Comparison of ENCODE assay signal across 1 cellular context in the genomic region with DNA sequence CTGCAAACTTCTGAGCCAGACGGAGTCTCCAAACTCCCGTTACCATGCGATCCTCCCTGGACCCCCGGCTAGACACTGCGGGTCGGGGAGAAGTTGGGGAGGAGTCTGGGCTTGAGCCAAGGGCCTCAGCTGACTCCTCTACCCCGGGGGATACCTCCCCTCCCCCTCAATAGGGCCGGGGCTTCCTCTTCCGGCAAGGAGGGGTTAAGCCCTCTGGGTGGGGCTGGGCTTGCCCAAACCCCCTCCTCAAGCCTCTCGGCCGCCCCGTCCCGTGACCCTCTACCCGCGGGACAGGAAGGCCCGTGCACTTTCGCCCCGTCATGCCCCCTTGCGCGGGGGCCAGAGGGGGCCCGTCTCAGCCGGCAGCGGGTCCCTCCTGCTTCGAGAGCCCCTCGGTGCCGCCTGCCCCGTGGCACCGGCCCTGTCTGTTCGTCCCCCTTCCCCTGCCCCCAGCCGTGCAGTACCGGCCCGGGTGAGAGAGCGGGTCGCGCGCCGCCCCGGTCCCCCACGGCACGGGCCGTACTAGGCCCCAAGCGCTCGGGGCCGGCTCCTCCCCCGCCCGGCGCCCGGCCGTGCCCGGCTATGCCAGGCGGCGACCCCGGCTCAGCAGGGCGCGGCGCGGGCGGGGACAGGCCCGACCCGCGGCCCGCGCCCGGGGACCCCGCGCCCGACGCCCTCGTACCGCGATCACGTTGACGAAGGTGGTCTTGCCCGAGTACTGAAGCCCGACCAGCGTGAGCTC.
TF ChIP-seq lines count a peak whose summit lies in the region.

No MANE protein-coding gene starts in this region.

TF ChIP-seq in K562, 482 proteins besides CTCF, POLR2A, EP300 and RAD21 (continued from another document and continues in another):
- no peak for TF ChIP-seq E4F1 (CRISPR knock-in tag; IDR thresholded peaks at IDR 0.05; ENCODE audit: borderline replicate concordance)
- no peak for TF ChIP-seq ZNF133 (CRISPR knock-in tag; IDR thresholded peaks at IDR 0.05)
- no peak for TF ChIP-seq BRCA1 (IDR thresholded peaks at IDR 0.05)
- TF ChIP-seq BRCA1 (CRISPR knock-in tag; IDR thresholded peaks at IDR 0.05), result no peak; the same call in 1 of the 2 replicates
- TF ChIP-seq HMGN3 (IDR thresholded peaks at IDR 0.05; ENCODE audit: borderline replicate concordance, extremely low read depth, insufficient read length, low read depth, low read length), result peak; percentile 55
- TF ChIP-seq ZNF23 (CRISPR knock-in tag; IDR thresholded peaks at IDR 0.05), result no peak
- TF ChIP-seq ZFX (CRISPR knock-in tag; IDR thresholded peaks at IDR 0.05), result peak; percentile 90
- TF ChIP-seq MLLT1 (IDR thresholded peaks at IDR 0.05), result no peak
- TF ChIP-seq, protein P1, sequence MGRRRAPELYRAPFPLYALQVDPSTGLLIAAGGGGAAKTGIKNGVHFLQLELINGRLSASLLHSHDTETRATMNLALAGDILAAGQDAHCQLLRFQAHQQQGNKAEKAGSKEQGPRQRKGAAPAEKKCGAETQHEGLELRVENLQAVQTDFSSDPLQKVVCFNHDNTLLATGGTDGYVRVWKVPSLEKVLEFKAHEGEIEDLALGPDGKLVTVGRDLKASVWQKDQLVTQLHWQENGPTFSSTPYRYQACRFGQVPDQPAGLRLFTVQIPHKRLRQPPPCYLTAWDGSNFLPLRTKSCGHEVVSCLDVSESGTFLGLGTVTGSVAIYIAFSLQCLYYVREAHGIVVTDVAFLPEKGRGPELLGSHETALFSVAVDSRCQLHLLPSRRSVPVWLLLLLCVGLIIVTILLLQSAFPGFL (CRISPR knock-in tag; IDR thresholded peaks at IDR 0.05), result no peak
- peak; percentile 67; the same call in 1 of the 2 replicates for TF ChIP-seq ZBTB7A (IDR thresholded peaks at IDR 0.05; ENCODE audit: borderline replicate concordance, control insufficient read depth, low read depth, low read length)
- 0 out of 2 replicates have a peak, but pooled peaks have one; percentile 16 for TF ChIP-seq KAT7 (CRISPR knock-in tag; IDR thresholded peaks at IDR 0.05; ENCODE audit: borderline replicate concordance)
- TF ChIP-seq RNF2 (IDR thresholded peaks at IDR 0.05), result 0 out of 2 replicates have a peak, but pooled peaks have one; percentile 14
- TF ChIP-seq PRMT5 (CRISPR knock-in tag; IDR thresholded peaks at IDR 0.05), result no peak
- TF ChIP-seq ZNF644 (tag; IDR thresholded peaks at IDR 0.05; ENCODE audit: low read depth), result no peak
- TF ChIP-seq MAZ (CRISPR knock-in tag; conservative IDR thresholded peaks at IDR 0.05 in 1 of 2, IDR thresholded peaks at IDR 0.05 in 1 of 2), result 0 out of 4 replicates have a peak, but pooled peaks have one; percentile 40 to 53
- no peak for TF ChIP-seq STAT5A (IDR thresholded peaks at IDR 0.05; ENCODE audit: borderline replicate concordance, low read length)
- 0 out of 2 replicates have a peak, but pooled peaks have one; percentile 19 for TF ChIP-seq ZC3H4 (CRISPR knock-in tag; IDR thresholded peaks at IDR 0.05; ENCODE audit: borderline replicate concordance)
- TF ChIP-seq, protein P2, sequence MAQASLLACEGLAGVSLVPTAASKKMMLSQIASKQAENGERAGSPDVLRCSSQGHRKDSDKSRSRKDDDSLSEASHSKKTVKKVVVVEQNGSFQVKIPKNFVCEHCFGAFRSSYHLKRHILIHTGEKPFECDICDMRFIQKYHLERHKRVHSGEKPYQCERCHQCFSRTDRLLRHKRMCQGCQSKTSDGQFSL (CRISPR knock-in tag; IDR thresholded peaks at IDR 0.05), result no peak
- TF ChIP-seq, protein P2 (tag; IDR thresholded peaks at IDR 0.05), result no peak
- TF ChIP-seq BHLHE40 (IDR thresholded peaks at IDR 0.05; ENCODE audit: low read length), result peak; percentile 63; the same call in 1 of the 2 replicates
- TF ChIP-seq BDP1 (IDR thresholded peaks at IDR 0.05; ENCODE audit: insufficient read depth, insufficient read length), result no peak
- TF ChIP-seq, protein P3, sequence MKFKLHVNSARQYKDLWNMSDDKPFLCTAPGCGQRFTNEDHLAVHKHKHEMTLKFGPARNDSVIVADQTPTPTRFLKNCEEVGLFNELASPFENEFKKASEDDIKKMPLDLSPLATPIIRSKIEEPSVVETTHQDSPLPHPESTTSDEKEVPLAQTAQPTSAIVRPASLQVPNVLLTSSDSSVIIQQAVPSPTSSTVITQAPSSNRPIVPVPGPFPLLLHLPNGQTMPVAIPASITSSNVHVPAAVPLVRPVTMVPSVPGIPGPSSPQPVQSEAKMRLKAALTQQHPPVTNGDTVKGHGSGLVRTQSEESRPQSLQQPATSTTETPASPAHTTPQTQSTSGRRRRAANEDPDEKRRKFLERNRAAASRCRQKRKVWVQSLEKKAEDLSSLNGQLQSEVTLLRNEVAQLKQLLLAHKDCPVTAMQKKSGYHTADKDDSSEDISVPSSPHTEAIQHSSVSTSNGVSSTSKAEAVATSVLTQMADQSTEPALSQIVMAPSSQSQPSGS (CRISPR knock-in tag; IDR thresholded peaks at IDR 0.05), result 0 out of 2 replicates have a peak, but pooled peaks have one; percentile 36
- peak; percentile 71; the same call in 1 of the 2 replicates for TF ChIP-seq SMARCE1 (IDR thresholded peaks at IDR 0.05)
- 0 out of 2 replicates have a peak, but pooled peaks have one; percentile 13 for TF ChIP-seq ZBTB17 (CRISPR knock-in tag; IDR thresholded peaks at IDR 0.05)
- no peak for TF ChIP-seq ARID1B (IDR thresholded peaks at IDR 0.05)
- TF ChIP-seq DPF2 (IDR thresholded peaks at IDR 0.05), result peak; percentile 49; the same call in 1 of the 2 replicates
- TF ChIP-seq RHOXF2B (CRISPR knock-in tag; conservative IDR thresholded peaks at IDR 0.05), result no peak
- peak; percentile 62 for TF ChIP-seq NFIC (IDR thresholded peaks at IDR 0.05)
- TF ChIP-seq, protein P4, sequence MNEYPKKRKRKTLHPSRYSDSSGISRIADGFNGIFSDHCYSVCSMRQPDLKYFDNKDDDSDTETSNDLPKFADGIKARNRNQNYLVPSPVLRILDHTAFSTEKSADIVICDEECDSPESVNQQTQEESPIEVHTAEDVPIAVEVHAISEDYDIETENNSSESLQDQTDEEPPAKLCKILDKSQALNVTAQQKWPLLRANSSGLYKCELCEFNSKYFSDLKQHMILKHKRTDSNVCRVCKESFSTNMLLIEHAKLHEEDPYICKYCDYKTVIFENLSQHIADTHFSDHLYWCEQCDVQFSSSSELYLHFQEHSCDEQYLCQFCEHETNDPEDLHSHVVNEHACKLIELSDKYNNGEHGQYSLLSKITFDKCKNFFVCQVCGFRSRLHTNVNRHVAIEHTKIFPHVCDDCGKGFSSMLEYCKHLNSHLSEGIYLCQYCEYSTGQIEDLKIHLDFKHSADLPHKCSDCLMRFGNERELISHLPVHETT (CRISPR knock-in tag; conservative IDR thresholded peaks at IDR 0.05 in 1 of 2, IDR thresholded peaks at IDR 0.05 in 1 of 2), result no peak
- TF ChIP-seq IRF2 (CRISPR knock-in tag; IDR thresholded peaks at IDR 0.05), result peak; percentile 56; the same call in 1 of the 2 replicates
- TF ChIP-seq GTF2F1 (IDR thresholded peaks at IDR 0.05; ENCODE audit: low read depth, low read length), result no peak
- TF ChIP-seq ILK (tag; IDR thresholded peaks at IDR 0.05; ENCODE audit: borderline replicate concordance, low read depth), result no peak
- peak in 1 of 2 experiments; percentile 55; a peak in 1 of 4 replicates for TF ChIP-seq SRF (CRISPR knock-in tag; IDR thresholded peaks at IDR 0.05)
- no peak for TF ChIP-seq ZNF408 (CRISPR knock-in tag; IDR thresholded peaks at IDR 0.05; ENCODE audit: low read depth)
- 0 out of 2 replicates have a peak, but pooled peaks have one; percentile 0 for TF ChIP-seq RBFOX2 (IDR thresholded peaks at IDR 0.05; ENCODE audit: low read depth, low read length)
- no peak for TF ChIP-seq ZNF766 (CRISPR knock-in tag; conservative IDR thresholded peaks at IDR 0.05)
- TF ChIP-seq HMGXB4 (CRISPR knock-in tag; IDR thresholded peaks at IDR 0.05), result no peak
- no peak for TF ChIP-seq HIVEP1 (CRISPR knock-in tag; IDR thresholded peaks at IDR 0.05)
- no peak for TF ChIP-seq KAT2B (IDR thresholded peaks at IDR 0.05; ENCODE audit: low read depth, low read length)
- TF ChIP-seq STAG1 (CRISPR knock-in tag; IDR thresholded peaks at IDR 0.05; ENCODE audit: borderline replicate concordance), result no peak
- no peak for TF ChIP-seq MBD2 (IDR thresholded peaks at IDR 0.05; ENCODE audit: borderline replicate concordance, low read depth)
